Comparison of ENCODE assay signal across 8 cellular contexts in the genomic region with DNA sequence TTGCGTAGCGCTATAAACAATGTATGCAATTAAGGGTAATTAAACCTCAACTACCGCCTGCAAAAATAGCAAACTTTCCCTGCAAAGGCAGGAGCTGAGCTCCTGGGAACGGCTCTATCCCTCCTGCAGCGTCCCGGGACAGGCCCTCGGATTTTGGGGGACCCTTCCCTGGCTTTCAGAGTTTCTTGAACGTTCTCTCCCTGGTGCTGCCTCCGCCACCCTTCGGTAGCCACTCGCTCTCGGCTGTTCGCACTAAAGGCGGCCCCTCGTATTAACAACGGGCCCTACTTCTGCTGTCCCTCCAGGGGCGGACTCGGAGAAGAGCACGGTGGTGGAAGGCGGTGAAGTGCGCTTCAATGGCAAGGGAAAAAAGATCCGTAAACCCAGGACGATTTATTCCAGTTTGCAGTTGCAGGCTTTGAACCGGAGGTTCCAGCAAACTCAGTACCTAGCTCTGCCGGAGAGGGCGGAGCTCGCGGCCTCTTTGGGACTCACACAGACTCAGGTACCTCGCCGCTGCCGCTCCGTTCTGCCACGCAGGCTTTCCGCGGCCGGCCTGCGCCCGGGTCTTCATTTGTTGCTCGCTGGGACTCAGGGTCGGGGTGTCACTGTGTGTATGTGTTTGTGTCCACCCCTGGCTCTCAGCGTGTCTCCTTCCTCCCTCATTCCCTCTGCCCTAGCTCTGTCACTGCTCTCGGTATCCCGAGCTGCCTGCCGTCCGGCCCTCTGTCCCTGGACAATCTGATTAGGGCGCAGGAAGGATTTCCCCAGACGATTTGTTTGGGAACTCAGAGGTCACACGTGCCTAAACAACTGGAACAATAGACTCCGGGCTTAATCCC. TPM values are rescaled to one million over a fixed set of nuclear protein-coding genes. Genes with fewer than 3 reads are reported as not detected.
DNase-seq lines count a peak whose midpoint lies in the region; ATAC-seq and TF ChIP-seq lines count a peak whose summit lies in the region.
"Had no signal": no experiment of that assay in that cellular context is flagged by ENCODE, and none has a peak within 500 bp of the region (broad histone marks: within the 10 kb centered on the region; RNA-seq: fewer than 3 reads in every experiment).

No MANE protein-coding gene starts in this region.

- TF ChIP-seq CTCF in GM12865 (IDR thresholded peaks at IDR 0.05; ENCODE audit: insufficient read depth, low read depth, low read length, missing control alignments) (peak; percentile 3), NB4 (IDR thresholded peaks at IDR 0.05; ENCODE audit: low read depth, low read length) (no peak)

- peaks cover 1% of the 10 kb centered on the region for H3K36me3 Mint-ChIP-seq in activated T-helper 1 cell treated with anti-CD3 and anti-CD28 coated beads, Interleukin-12 subunit alpha, Interleukin-12 subunit beta, Interleukin-2, Interleukin-4 antibody, amounts not matched to agents 30 ng/mL and 10 ng/mL and 1 ng/mL, durations not matched to agents 14 hours and 24 hours and 36 hours (ENCODE audit: low read depth)

- H3K9ac ChIP-seq in iPS-20b (ENCODE audit: low read depth, low read length), result no peak overlapping the region

- peak; percentile 69 for ATAC-seq in stimulated activated naive CD8-positive, alpha-beta T cell treated with anti-CD3 and anti-CD28 coated beads, Interleukin-15, amount 100 ng/mL, for 72 hours
- ATAC-seq in GM18517 (IDR thresholded peaks at IDR 0.05; ENCODE audit: unreplicated experiment) (no peak), GM18870 (IDR thresholded peaks at IDR 0.05; ENCODE audit: unreplicated experiment) (no peak)

- no peaks in the 10 kb centered on the region for H3K36me3 ChIP-seq in iPS-20b (ENCODE audit: insufficient read depth, low read depth, low read length)

- peak overlapping the region; percentile 92 for H3K27ac Mint-ChIP-seq in activated T-helper 1 cell treated with anti-CD3 and anti-CD28 coated beads, Interleukin-12 subunit alpha, Interleukin-12 subunit beta, Interleukin-2, Interleukin-4 antibody, amounts not matched to agents 30 ng/mL and 10 ng/mL and 1 ng/mL, durations not matched to agents 14 hours and 24 hours and 36 hours
- H3K27ac Mint-ChIP-seq in stimulated activated naive CD8-positive, alpha-beta T cell treated with anti-CD3 and anti-CD28 coated beads, Interleukin-15, amount 100 ng/mL, for 72 hours, result peak overlapping the region in 1 of 2 donors; percentile 67

- peaks cover 90% of the 10 kb centered on the region for H3K27me3 Mint-ChIP-seq in activated T-helper 1 cell treated with anti-CD3 and anti-CD28 coated beads, Interleukin-12 subunit alpha, Interleukin-12 subunit beta, Interleukin-2, Interleukin-4 antibody, amounts not matched to agents 30 ng/mL and 10 ng/mL and 1 ng/mL, durations not matched to agents 14 hours and 24 hours and 36 hours (ENCODE audit: insufficient read depth)
- peaks cover 100% of the 10 kb centered on the region for H3K27me3 Mint-ChIP-seq in stimulated activated naive CD8-positive, alpha-beta T cell treated with anti-CD3 and anti-CD28 coated beads, Interleukin-15, amount 100 ng/mL, for 72 hours

- H3K9me3 ChIP-seq in iPS-20b (ENCODE audit: insufficient read depth, low read depth, low read length), result peaks cover 22% of the 10 kb centered on the region; the same call in 1 of the 2 replicates

- H3K4me1 Mint-ChIP-seq in activated T-helper 1 cell treated with anti-CD3 and anti-CD28 coated beads, Interleukin-12 subunit alpha, Interleukin-12 subunit beta, Interleukin-2, Interleukin-4 antibody, amounts not matched to agents 30 ng/mL and 10 ng/mL and 1 ng/mL, durations not matched to agents 14 hours and 24 hours and 36 hours (ENCODE audit: low read depth), result peaks cover 45% of the 10 kb centered on the region
- peaks cover 80% of the 10 kb centered on the region for H3K4me1 Mint-ChIP-seq in stimulated activated naive CD8-positive, alpha-beta T cell treated with anti-CD3 and anti-CD28 coated beads, Interleukin-15, amount 100 ng/mL, for 72 hours

- peaks cover 100% of the 10 kb centered on the region for H3K27me3 ChIP-seq in iPS-20b (ENCODE audit: insufficient read depth, low read length)

- intact Hi-C loops in activated T-helper 1 cell treated with anti-CD3 and anti-CD28 coated beads, Interleukin-12 subunit alpha, Interleukin-12 subunit beta, Interleukin-2, Interleukin-4 antibody, amounts not matched to agents 30 ng/mL and 10 ng/mL and 1 ng/mL, durations not matched to agents 14 hours and 24 hours and 36 hours (cut with micrococcal nuclease), result loop anchor here (5.0 kb wide), 1 partner anchor 379 kb away; no protein-coding TSS in a partner anchor

- no peak overlapping the region for H3K27ac ChIP-seq in iPS-20b (ENCODE audit: low read length)

- H3K4me3 ChIP-seq in GM12865 (ENCODE audit: low read depth, low read length), result no peak overlapping the region; the same call in 1 of the 2 replicates
- no peak overlapping the region for H3K4me3 ChIP-seq in NB4 (ENCODE audit: low read depth, low read length)
- H3K4me3 ChIP-seq in iPS-20b (ENCODE audit: low read length), result peak overlapping the region; percentile 64

- H3K4me3 Mint-ChIP-seq in activated T-helper 1 cell treated with anti-CD3 and anti-CD28 coated beads, Interleukin-12 subunit alpha, Interleukin-12 subunit beta, Interleukin-2, Interleukin-4 antibody, amounts not matched to agents 30 ng/mL and 10 ng/mL and 1 ng/mL, durations not matched to agents 14 hours and 24 hours and 36 hours, result peak overlapping the region; percentile 30
- peak overlapping the region; percentile 81 to 89 for H3K4me3 Mint-ChIP-seq in stimulated activated naive CD8-positive, alpha-beta T cell treated with anti-CD3 and anti-CD28 coated beads, Interleukin-15, amount 100 ng/mL, for 72 hours

- DNase-seq in GM12865 (ENCODE audit: low read depth) (peak; percentile 40), NB4 (ENCODE audit: low read depth) (peak; percentile 45)
- no peak for DNase-seq in activated T-helper 1 cell treated with anti-CD3 and anti-CD28 coated beads, Interleukin-12 subunit alpha, Interleukin-12 subunit beta, Interleukin-2, Interleukin-4 antibody, amounts not matched to agents 30 ng/mL and 10 ng/mL and 1 ng/mL, durations not matched to agents 14 hours and 24 hours and 36 hours (ENCODE audit: low spot score)
- peak; percentile 63 to 67 for DNase-seq in stimulated activated naive CD8-positive, alpha-beta T cell treated with anti-CD3 and anti-CD28 coated beads, Interleukin-15, amount 100 ng/mL, for 72 hours

- H3K4me1 ChIP-seq in iPS-20b (ENCODE audit: insufficient read depth, low read length), result peaks cover 16% of the 10 kb centered on the region; the same call in 1 of the 2 replicates

- no peak for TF ChIP-seq POLR2A in NB4 (IDR thresholded peaks at IDR 0.05; ENCODE audit: extremely low read depth, insufficient read length)

- no peaks in the 10 kb centered on the region for H3K9me3 Mint-ChIP-seq in activated T-helper 1 cell treated with anti-CD3 and anti-CD28 coated beads, Interleukin-12 subunit alpha, Interleukin-12 subunit beta, Interleukin-2, Interleukin-4 antibody, amounts not matched to agents 30 ng/mL and 10 ng/mL and 1 ng/mL, durations not matched to agents 14 hours and 24 hours and 36 hours
- H3K9me3 Mint-ChIP-seq in stimulated activated naive CD8-positive, alpha-beta T cell treated with anti-CD3 and anti-CD28 coated beads, Interleukin-15, amount 100 ng/mL, for 72 hours, result no peaks in the 10 kb centered on the region

RNA-seq across cellular contexts. Expression of gene DLX1, which starts 1.3 kb away (rescaled TPM):
- total RNA-seq in activated T-helper 1 cell treated with anti-CD3 and anti-CD28 coated beads, Interleukin-12 subunit alpha, Interleukin-12 subunit beta, Interleukin-2, Interleukin-4 antibody, amounts not matched to agents 30 ng/mL and 10 ng/mL and 1 ng/mL, durations not matched to agents 14 hours and 24 hours and 36 hours, result not detected in 2 replicates
- total RNA-seq: T-helper 1 cell treated with Interleukin-12 subunit alpha and Interleukin-12 subunit beta and Interleukin-4 antibody, amounts not matched to agents 30 ng/mL and 1 ng/mL, for 36 hours had no signal

RNA-seq across cellular contexts. Expression of gene DLX2, which starts 16.1 kb away (rescaled TPM):
- total RNA-seq in activated T-helper 1 cell treated with anti-CD3 and anti-CD28 coated beads, Interleukin-12 subunit alpha, Interleukin-12 subunit beta, Interleukin-2, Interleukin-4 antibody, amounts not matched to agents 30 ng/mL and 10 ng/mL and 1 ng/mL, durations not matched to agents 14 hours and 24 hours and 36 hours, result 0.20 TPM in 1 of 2 replicates, not detected in the other
- total RNA-seq: T-helper 1 cell treated with Interleukin-12 subunit alpha and Interleukin-12 subunit beta and Interleukin-4 antibody, amounts not matched to agents 30 ng/mL and 1 ng/mL, for 36 hours had no signal
